ENCODE assay signal across 11 cellular contexts in genomic region chr11:128210148-128210940, GRCh38.
A peak's percentile ranks its signal among the peaks of the same experiment; 100 is the strongest.
DNase-seq lines count a peak whose midpoint lies in the region; ATAC-seq and TF ChIP-seq lines count a peak whose summit lies in the region.
"Had no signal": no experiment of that assay in that cellular context is flagged by ENCODE, and none has a peak within 500 bp of the region (broad histone marks: within the 10 kb centered on the region; RNA-seq: fewer than 3 reads in every experiment).

No MANE protein-coding gene starts in this region.

- H3K9me3 ChIP-seq in adipocyte (ENCODE audit: control insufficient read depth, low read length) (peaks cover 6% of the 10 kb centered on the region), upper lobe of left lung (no peaks in the 10 kb centered on the region)

- H3K27me3 ChIP-seq in adipocyte (replicated peaks; ENCODE audit: control insufficient read depth, insufficient read depth, low read length) (no peaks in the 10 kb centered on the region), upper lobe of left lung (no peaks in the 10 kb centered on the region)

- CTCF ChIA-PET in activated CD4-positive, alpha-beta T cell treated with anti-CD3 and anti-CD28 coated beads for 36 hours (lab: Charles Lee): no interaction called here

- H3K9ac ChIP-seq in adipocyte (ENCODE audit: low read length): peak overlapping the region; percentile 72

- no peak for TF ChIP-seq EP300 in upper lobe of left lung (IDR thresholded peaks at IDR 0.05)

- no peak overlapping the region for H3K27ac Mint-ChIP-seq in activated CD4-positive, alpha-beta T cell treated with anti-CD3 and anti-CD28 coated beads for 36 hours
- H3K27ac Mint-ChIP-seq in activated CD4-positive, alpha-beta T cell treated with anti-CD3 and anti-CD28 coated beads, Interleukin-2, amount 10 ng/mL, durations not matched to agents 24 days and 14 days: no peak overlapping the region
- H3K27ac Mint-ChIP-seq: stimulated activated naive CD8-positive, alpha-beta T cell treated with anti-CD3 and anti-CD28 coated beads, Interleukin-15, Interleukin-2, amounts not matched to agents 100 ng/mL and 50 ng/mL, for 24 hours had no signal

- no peak overlapping the region for H3K4me3 Mint-ChIP-seq in activated CD4-positive, alpha-beta T cell treated with anti-CD3 and anti-CD28 coated beads for 36 hours
- no peak overlapping the region for H3K4me3 Mint-ChIP-seq in activated CD4-positive, alpha-beta T cell treated with anti-CD3 and anti-CD28 coated beads, Interleukin-2, amount 10 ng/mL, durations not matched to agents 24 days and 14 days
- H3K4me3 Mint-ChIP-seq: stimulated activated naive CD8-positive, alpha-beta T cell treated with anti-CD3 and anti-CD28 coated beads, Interleukin-15, Interleukin-2, amounts not matched to agents 100 ng/mL and 50 ng/mL, for 24 hours had no signal

- POLR2A ChIA-PET in activated CD4-positive, alpha-beta T cell treated with anti-CD3 and anti-CD28 coated beads for 36 hours (lab: Charles Lee): interaction anchor here (0.8 kb wide), 1 partner anchor 212 kb away, joined by 3 read pairs; no protein-coding TSS in a partner anchor

- H3K27ac ChIP-seq in upper lobe of left lung (no peak overlapping the region), substantia nigra (ENCODE audit: low read depth, low read length, poor library complexity, severe bottlenecking) (no peak overlapping the region)

- DNase-seq in activated CD4-positive, alpha-beta T cell treated with anti-CD3 and anti-CD28 coated beads for 36 hours: peak; percentile 11
- DNase-seq in activated CD4-positive, alpha-beta T cell treated with anti-CD3 and anti-CD28 coated beads, Interleukin-2, amount 10 ng/mL, durations not matched to agents 24 days and 14 days: no peak
- DNase-seq in adipocyte (ENCODE audit: low read depth): peak; percentile 85
- peak; percentile 75 for DNase-seq in iPS-NIHi7 (ENCODE audit: extremely low spot score)
- DNase-seq in upper lobe of left lung: peak in 1 of 2 donors; percentile 31
- no peak for DNase-seq in NCI-H2081 treated with DMSO at 0.1 percent for 48 hours (lab: John Stamatoyannopoulos, UW)
- DNase-seq in substantia nigra (lab: John Stamatoyannopoulos, UW): no peak
- DNase-seq: activated CD4-positive, alpha-beta T cell treated with anti-CD3 and anti-CD28 coated beads for 1 hour; COR-L47 had no signal

- H3K4me3 ChIP-seq in adipocyte (ENCODE audit: low read length) (peak overlapping the region; percentile 47), upper lobe of left lung (no peak overlapping the region)

- intact Hi-C loops in activated CD4-positive, alpha-beta T cell treated with anti-CD3 and anti-CD28 coated beads for 36 hours (cut with DNase I, micrococcal nuclease): loop anchor here in 1 of 2 experiments (2.0 kb wide), 1 partner anchor 16 kb away; no protein-coding TSS in a partner anchor
- intact Hi-C loops in activated CD4-positive, alpha-beta T cell treated with anti-CD3 and anti-CD28 coated beads, Interleukin-2, amount 10 ng/mL, durations not matched to agents 24 days and 14 days (cut with micrococcal nuclease): no loop called here

- TF ChIP-seq POLR2A in upper lobe of left lung (IDR thresholded peaks at IDR 0.05): no peak

- no peak for TF ChIP-seq CTCF in upper lobe of left lung (IDR thresholded peaks at IDR 0.05)

- peak; percentile 72 for ATAC-seq in activated CD4-positive, alpha-beta T cell treated with anti-CD3 and anti-CD28 coated beads for 36 hours
- ATAC-seq in upper lobe of left lung (ENCODE audit: low FRiP score in 2 of 2) (peak; percentile 74 to 78), GM18909 (IDR thresholded peaks at IDR 0.05; ENCODE audit: poor library complexity, unreplicated experiment) (no peak)

- peaks cover 54% of the 10 kb centered on the region for H3K4me1 ChIP-seq in adipocyte (ENCODE audit: control insufficient read depth, insufficient read depth, low read length)
- H3K4me1 ChIP-seq in upper lobe of left lung: peaks cover 9 to 11% (median 10%) of the 10 kb centered on the region in 4 donors

- no peaks in the 10 kb centered on the region for H3K36me3 ChIP-seq in adipocyte (ENCODE audit: control insufficient read depth, insufficient read depth, low read length, severe bottlenecking)
- H3K36me3 ChIP-seq in upper lobe of left lung: no peaks in the 10 kb centered on the region

- H3K27me3 Mint-ChIP-seq in activated CD4-positive, alpha-beta T cell treated with anti-CD3 and anti-CD28 coated beads for 36 hours: no peaks in the 10 kb centered on the region
- no peaks in the 10 kb centered on the region for H3K27me3 Mint-ChIP-seq in activated CD4-positive, alpha-beta T cell treated with anti-CD3 and anti-CD28 coated beads, Interleukin-2, amount 10 ng/mL, durations not matched to agents 24 days and 14 days

- WGBS in upper lobe of left lung, 2 donors: 54 to 62% methylated on average over 3 of the region's 3 CpGs

- H3K9me3 Mint-ChIP-seq in activated CD4-positive, alpha-beta T cell treated with anti-CD3 and anti-CD28 coated beads for 36 hours (ENCODE audit: low read depth): peaks cover 8% of the 10 kb centered on the region
- peaks cover 16% of the 10 kb centered on the region for H3K9me3 Mint-ChIP-seq in activated CD4-positive, alpha-beta T cell treated with anti-CD3 and anti-CD28 coated beads, Interleukin-2, amount 10 ng/mL, durations not matched to agents 24 days and 14 days

- H3K36me3 Mint-ChIP-seq in activated CD4-positive, alpha-beta T cell treated with anti-CD3 and anti-CD28 coated beads for 36 hours (ENCODE audit: low read depth): peaks cover 5% of the 10 kb centered on the region
- no peaks in the 10 kb centered on the region for H3K36me3 Mint-ChIP-seq in activated CD4-positive, alpha-beta T cell treated with anti-CD3 and anti-CD28 coated beads, Interleukin-2, amount 10 ng/mL, durations not matched to agents 24 days and 14 days (ENCODE audit: low read depth)

- peaks cover 27% of the 10 kb centered on the region for H3K4me1 Mint-ChIP-seq in activated CD4-positive, alpha-beta T cell treated with anti-CD3 and anti-CD28 coated beads for 36 hours
- peaks cover 5% of the 10 kb centered on the region for H3K4me1 Mint-ChIP-seq in activated CD4-positive, alpha-beta T cell treated with anti-CD3 and anti-CD28 coated beads, Interleukin-2, amount 10 ng/mL, durations not matched to agents 24 days and 14 days

Comparison
In these comparisons a context has a peak if more than half of its experiments do, and no peak if none do; other contexts are left out.
1. DNase-seq: peak in activated CD4-positive, alpha-beta T cell treated with anti-CD3 and anti-CD28 coated beads for 36 hours (single experiment), adipocyte (single experiment) and iPS-NIHi7 (single experiment); none in activated CD4-positive, alpha-beta T cell treated with anti-CD3 and anti-CD28 coated beads, Interleukin-2, amount 10 ng/mL, durations not matched to agents 24 days and 14 days (single experiment), NCI-H2081 treated with DMSO at 0.1 percent for 48 hours (single experiment) and substantia nigra (0 of 49).